26 cellular contexts compared by ENCODE assay signal in genomic region chr5:32131604-32132003, GRCh38.
"Had no signal": no experiment of that assay in that cellular context is flagged by ENCODE, and none has a peak within 500 bp of the region (broad histone marks: within the 10 kb centered on the region; RNA-seq: fewer than 3 reads in every experiment).

No MANE protein-coding gene starts in this region.

- H3K4me3 ChIP-seq: gastrocnemius medialis, lung, neural progenitor cell, right lobe of liver, suprapubic skin, transverse colon, upper lobe of right lung, uterus had no signal

- H3K4me3 Mint-ChIP-seq: dendritic cell treated with granulocyte-macrophage colony-stimulating factor and Interleukin-4, amounts not matched to agents 40 ng/mL and 50 ng/mL, for 4 days; endodermal cell; memory B cell; nephron; neural progenitor cell; stimulated activated naive CD8-positive, alpha-beta T cell treated with anti-CD3 and anti-CD28 coated beads, Interleukin-15, amount 100 ng/mL, for 72 hours had no signal

- H3K27me3 Mint-ChIP-seq: dendritic cell treated with granulocyte-macrophage colony-stimulating factor and Interleukin-4, amounts not matched to agents 40 ng/mL and 50 ng/mL, for 4 days; memory B cell; progenitor cell of endocrine pancreas; stimulated activated naive CD8-positive, alpha-beta T cell treated with anti-CD3 and anti-CD28 coated beads, Interleukin-15, amount 100 ng/mL, for 72 hours had no signal

- H3K9ac ChIP-seq: neural progenitor cell, parathyroid adenoma had no signal

- H3K9me3 Mint-ChIP-seq: dendritic cell treated with granulocyte-macrophage colony-stimulating factor and Interleukin-4, amounts not matched to agents 40 ng/mL and 50 ng/mL, for 4 days; endodermal cell; memory B cell; nephron; neural progenitor cell; stimulated activated naive CD8-positive, alpha-beta T cell treated with anti-CD3 and anti-CD28 coated beads, Interleukin-15, amount 100 ng/mL, for 72 hours had no signal

- H3K4me1 Mint-ChIP-seq: neural progenitor cell had no signal

- H3K4me1 ChIP-seq: neural progenitor cell, parathyroid adenoma had no signal

- DNase-seq: effector CD8-positive, alpha-beta T cell; endodermal cell; foreskin fibroblast; gastrocnemius medialis; head of caudate nucleus; kidney; right lobe of liver; small intestine; stimulated activated CD4-positive, alpha-beta T cell treated with anti-CD3 and anti-CD28 coated beads, Interleukin-15, amount 100 ng/mL, for 24 hours; stimulated activated CD4-positive, alpha-beta T cell treated with anti-CD3 and anti-CD28 coated beads, Interleukin-2, amount 100 ng/mL, for 48 hours; stimulated activated naive CD4-positive, alpha-beta T cell; stimulated activated naive CD8-positive, alpha-beta T cell treated with anti-CD3 and anti-CD28 coated beads, Interleukin-15, amount 100 ng/mL, for 72 hours; transverse colon; upper lobe of right lung; uterus had no signal

- ATAC-seq: esophagus mucosa; gastrocnemius medialis; left lobe of liver; right lobe of liver; stimulated activated naive CD8-positive, alpha-beta T cell treated with anti-CD3 and anti-CD28 coated beads, Interleukin-15, amount 100 ng/mL, for 72 hours; upper lobe of right lung had no signal

- H3K27ac ChIP-seq: epithelial cell of prostate, neural progenitor cell, parathyroid adenoma, right lobe of liver, suprapubic skin, transverse colon, upper lobe of right lung, uterus had no signal

- H3K9me3 ChIP-seq: gastrocnemius medialis, right lobe of liver, suprapubic skin, transverse colon, upper lobe of right lung, uterus had no signal

- H3K27ac Mint-ChIP-seq: dendritic cell treated with granulocyte-macrophage colony-stimulating factor and Interleukin-4, amounts not matched to agents 40 ng/mL and 50 ng/mL, for 4 days; endodermal cell; neural progenitor cell had no signal

- H3K27me3 ChIP-seq: gastrocnemius medialis, neural progenitor cell, right lobe of liver, suprapubic skin, transverse colon, upper lobe of right lung, uterus had no signal

- H3K36me3 ChIP-seq: uterus had no signal
